ENCODE assay signal across 9 cellular contexts in the genomic region with DNA sequence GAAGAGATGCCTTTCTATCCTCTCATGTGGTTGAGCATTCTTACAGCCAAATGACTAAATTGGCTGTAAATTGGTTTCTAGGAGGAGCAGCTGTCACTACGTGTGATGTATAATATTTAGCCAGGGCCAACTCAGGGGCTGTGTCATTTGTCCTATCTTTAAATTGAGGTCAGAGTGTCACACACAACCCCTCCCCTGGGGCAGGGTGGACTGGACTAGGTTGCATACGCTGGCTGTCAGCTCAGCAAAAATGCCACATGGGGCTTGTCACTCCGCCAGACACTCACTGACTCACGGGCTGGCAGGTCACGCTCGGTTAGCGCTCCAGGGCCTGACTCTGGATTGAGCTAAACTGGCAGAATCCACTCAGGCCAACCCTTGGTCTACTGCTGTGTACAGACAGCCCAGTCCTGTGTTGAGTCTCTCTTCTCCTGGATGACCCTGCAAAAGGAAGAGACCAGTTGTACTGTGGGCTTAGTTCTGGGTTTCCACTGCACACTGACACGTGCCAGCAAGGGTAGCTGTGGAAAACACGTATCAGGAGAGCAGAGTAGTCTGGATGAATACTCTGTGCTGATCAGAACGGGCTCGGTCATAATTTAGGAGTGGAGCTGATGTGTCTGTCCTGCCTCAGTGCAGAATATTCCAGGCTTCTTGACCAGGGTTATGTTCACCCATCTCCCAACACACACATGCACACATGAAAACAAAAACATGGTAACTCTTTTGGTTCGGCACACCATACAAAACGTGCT. TPM values are rescaled to one million over a fixed set of nuclear protein-coding genes. Genes with fewer than 3 reads are reported as not detected.
DNase-seq lines count a peak whose midpoint lies in the region; ATAC-seq, FAIRE-seq and TF ChIP-seq lines count a peak whose summit lies in the region.
"Had no signal": no experiment of that assay in that cellular context is flagged by ENCODE, and none has a peak within 500 bp of the region (broad histone marks: within the 10 kb centered on the region; RNA-seq: fewer than 3 reads in every experiment).

No MANE protein-coding gene starts in this region.

- H3K4me1 Mint-ChIP-seq in astrocyte (ENCODE audit: low read depth, unreplicated experiment), result peaks cover 45% of the 10 kb centered on the region
- peaks cover 7% of the 10 kb centered on the region for H3K4me1 Mint-ChIP-seq in activated naive CD4-positive, alpha-beta T cell treated with anti-CD3 and anti-CD28 coated beads for 36 hours (ENCODE audit: low read depth)
- H3K4me1 Mint-ChIP-seq: B cell had no signal

- in situ Hi-C loops in HepG2 (cut with HindIII; ENCODE audit: extremely low pct_ligation_motif_present, low pct_unique_long_range_greater_than_20kb), result no loop called here

- H3K27me3 ChIP-seq in right lobe of liver, result no peaks in the 10 kb centered on the region
- H3K27me3 ChIP-seq in HepG2 (ENCODE audit: control insufficient read depth in 1 of 2, insufficient read depth in 2 of 2, low read length in 2 of 2), result peaks cover 0 to 20% of the 10 kb centered on the region in 2 experiments; a peak in 3 of 5 replicates
- H3K27me3 ChIP-seq in astrocyte (ENCODE audit: insufficient read depth, low read length), result no peaks in the 10 kb centered on the region

- CTCF ChIA-PET in HepG2 (lab: Yijun Ruan, JAX; ENCODE audit: low intra/inter-chr PET ratio, low total read pairs), result no interaction called here
- CTCF ChIA-PET in activated naive CD4-positive, alpha-beta T cell treated with anti-CD3 and anti-CD28 coated beads for 36 hours (lab: Charles Lee), result interaction anchor here (0.8 kb wide), 1 partner anchor 14 kb away, joined by 3 read pairs; no protein-coding TSS in a partner anchor

- H3K9ac ChIP-seq in HepG2 (ENCODE audit: insufficient read depth, low read depth, low read length) (no peak overlapping the region), astrocyte (ENCODE audit: low read length) (no peak overlapping the region)

- TF ChIP-seq EP300 in HepG2 (IDR thresholded peaks at IDR 0.05; ENCODE audit: low read depth in 2 of 2, low read length in 2 of 2) (no peak), HepG2 (CRISPR knock-in tag; IDR thresholded peaks at IDR 0.05; ENCODE audit: borderline replicate concordance) (no peak)

- H3K79me2 ChIP-seq in HepG2 (ENCODE audit: insufficient read depth, low read length) (no peaks in the 10 kb centered on the region), astrocyte (ENCODE audit: insufficient read depth, low read length) (no peaks in the 10 kb centered on the region)

- H3K4me3 ChIP-seq in right lobe of liver (no peak overlapping the region), HepG2 (replicated peaks in 1 of 3; ENCODE audit: insufficient read depth in 1 of 3, low read depth in 2 of 3, low read length in 3 of 3) (no peak overlapping the region), astrocyte (ENCODE audit: insufficient read depth, low read depth, low read length) (no peak overlapping the region)

- no peak for TF ChIP-seq CTCF in right lobe of liver (IDR thresholded peaks at IDR 0.05)
- no peak for TF ChIP-seq CTCF in HepG2 (CRISPR knock-in tag; IDR thresholded peaks at IDR 0.05)
- TF ChIP-seq CTCF in astrocyte (IDR thresholded peaks at IDR 0.05; ENCODE audit: insufficient read depth, low read depth, low read length), result no peak

- H3K9me3 ChIP-seq in right lobe of liver, result no peaks in the 10 kb centered on the region
- no peaks in the 10 kb centered on the region for H3K9me3 ChIP-seq in HepG2 (ENCODE audit: low read length)
- no peaks in the 10 kb centered on the region for H3K9me3 ChIP-seq in astrocyte (ENCODE audit: insufficient read depth, low read depth, low read length)

- no peaks in the 10 kb centered on the region for H3K4me1 ChIP-seq in right lobe of liver
- no peaks in the 10 kb centered on the region for H3K4me1 ChIP-seq in HepG2 (ENCODE audit: insufficient read depth, low read length)
- H3K4me1 ChIP-seq in astrocyte (ENCODE audit: insufficient read depth, low read length), result peaks cover 58% of the 10 kb centered on the region

- no peak overlapping the region for H3K27ac ChIP-seq in right lobe of liver
- no peak overlapping the region for H3K27ac ChIP-seq in HepG2 (ENCODE audit: extremely low read length, insufficient read depth, low read length)
- H3K27ac ChIP-seq in astrocyte (ENCODE audit: low read depth, low read length), result peak overlapping the region; percentile 6

- no peak overlapping the region for H2AFZ ChIP-seq in HepG2 (ENCODE audit: low read length)
- H2AFZ ChIP-seq in astrocyte (ENCODE audit: low read depth, low read length), result no peak overlapping the region

- peaks cover 3% of the 10 kb centered on the region for H3K27me3 Mint-ChIP-seq in astrocyte (ENCODE audit: low read depth, unreplicated experiment)
- H3K27me3 Mint-ChIP-seq in activated naive CD4-positive, alpha-beta T cell treated with anti-CD3 and anti-CD28 coated beads for 36 hours (ENCODE audit: low read depth), result no peaks in the 10 kb centered on the region

- H3K9me3 Mint-ChIP-seq in astrocyte (ENCODE audit: unreplicated experiment), result no peaks in the 10 kb centered on the region
- H3K9me3 Mint-ChIP-seq in activated naive CD4-positive, alpha-beta T cell treated with anti-CD3 and anti-CD28 coated beads for 36 hours, result peaks cover 8% of the 10 kb centered on the region

- TF ChIP-seq POLR2A in right lobe of liver (IDR thresholded peaks at IDR 0.05), result no peak
- TF ChIP-seq POLR2A in HepG2 (IDR thresholded peaks at IDR 0.05; ENCODE audit: insufficient read depth in 1 of 2, low read depth in 2 of 2, low read length in 2 of 2), result no peak

- no peak overlapping the region for H3K4me3 Mint-ChIP-seq in astrocyte (ENCODE audit: unreplicated experiment)
- H3K4me3 Mint-ChIP-seq in activated naive CD4-positive, alpha-beta T cell treated with anti-CD3 and anti-CD28 coated beads for 36 hours, result no peak overlapping the region
- H3K4me3 Mint-ChIP-seq: B cell had no signal

- DNase-seq in right lobe of liver (peak in 1 of 3 donors; percentile 63), HepG2 (ENCODE audit: low spot score) (no peak), astrocyte (ENCODE audit: low read depth) (peak; percentile 67), islet precursor cell (peak; percentile 96), urothelium cell line (ENCODE audit: low spot score) (peak; percentile 44), NCI-H774 (lab: John Stamatoyannopoulos, UW) (no peak)
- DNase-seq in activated naive CD4-positive, alpha-beta T cell treated with anti-CD3 and anti-CD28 coated beads for 36 hours, result no peak

- intact Hi-C loops in right lobe of liver (cut with DNase I) (no loop called here), HepG2 (cut with micrococcal nuclease; ENCODE audit: unreplicated experiment) (no loop called here)
- intact Hi-C loops in activated naive CD4-positive, alpha-beta T cell treated with anti-CD3 and anti-CD28 coated beads for 36 hours (cut with micrococcal nuclease), result no loop called here

- H3K27ac Mint-ChIP-seq in astrocyte (ENCODE audit: unreplicated experiment), result peak overlapping the region; percentile 72
- H3K27ac Mint-ChIP-seq in activated naive CD4-positive, alpha-beta T cell treated with anti-CD3 and anti-CD28 coated beads for 36 hours, result no peak overlapping the region
- H3K27ac Mint-ChIP-seq: B cell had no signal

- no peak for TF ChIP-seq RAD21 in HepG2 (CRISPR knock-in tag; IDR thresholded peaks at IDR 0.05)

- H3K36me3 ChIP-seq in right lobe of liver (no peaks in the 10 kb centered on the region), HepG2 (replicated peaks in 1 of 2; ENCODE audit: control insufficient read depth in 1 of 2, insufficient read depth in 2 of 2, low read length in 2 of 2) (no peaks in the 10 kb centered on the region), astrocyte (ENCODE audit: insufficient read depth, low read length) (no peaks in the 10 kb centered on the region)

- H3K36me3 Mint-ChIP-seq in astrocyte (ENCODE audit: low read depth, unreplicated experiment), result no peaks in the 10 kb centered on the region
- H3K36me3 Mint-ChIP-seq in activated naive CD4-positive, alpha-beta T cell treated with anti-CD3 and anti-CD28 coated beads for 36 hours (ENCODE audit: low read depth), result peaks cover 21% of the 10 kb centered on the region

- peak; percentile 29 to 87 (median 46) for ATAC-seq in right lobe of liver
- ATAC-seq in HepG2, result no peak
- no peak for ATAC-seq in HG03196 (IDR thresholded peaks at IDR 0.05; ENCODE audit: unreplicated experiment)

- FAIRE-seq in HepG2 (lab: Jason Lieb, UNC) (no peak), astrocyte (lab: Jason Lieb, UNC) (no peak), urothelium cell line (lab: Jason Lieb, UNC) (no peak)

- WGBS in right lobe of liver (ENCODE audit: insufficient coverage, low coverage, low lambda C conversion rate, missing lambda C conversion rate), result 38% methylated on average over 8 of the region's 13 CpGs
- 6% methylated on average over 7 of the region's 13 CpGs for WGBS in HepG2 (ENCODE audit: low lambda C conversion rate)

- H3K4me2 ChIP-seq in HepG2 (ENCODE audit: low read depth, low read length), result no peak overlapping the region
- H3K4me2 ChIP-seq in astrocyte (ENCODE audit: low read length), result peak overlapping the region; percentile 34

- POLR2A ChIA-PET in HepG2 (lab: Yijun Ruan, JAX), result no interaction called here

- BruUV-seq in HepG2 (replicated peaks; lab: Mats Ljungman, UMichigan), result no TSS peak

- no peaks in the 10 kb centered on the region for H4K20me1 ChIP-seq in HepG2 (ENCODE audit: insufficient read depth, low read length)
- H4K20me1 ChIP-seq in astrocyte (ENCODE audit: insufficient read depth, low read length), result no peaks in the 10 kb centered on the region

RNA-seq across cellular contexts. Expression of a gene that starts 29.1 kb away (rescaled TPM):
- under 1 TPM in 2 of 6 experiments, not detected in 4; 0.07 to 0.12 TPM for total RNA-seq in right lobe of liver
- not detected in 2 replicates for total RNA-seq in HepG2 (2016; rRNA removed; fragmentation: Illumina TruSeq; extraction: Trizol)
- not detected in 2 replicates for total RNA-seq in HepG2 (2016; cell fraction: cytosol; rRNA removed; fragmentation: Illumina TruSeq; extraction: Trizol; ENCODE audit: low read depth)
- total RNA-seq in HepG2 (2016; cell fraction: insoluble cytoplasmic fraction; rRNA removed; fragmentation: Illumina TruSeq; extraction: Trizol), result not detected in 2 replicates
- total RNA-seq in HepG2 (2016; cell fraction: membrane; rRNA removed; fragmentation: Illumina TruSeq; extraction: Trizol), result not detected in 2 replicates
- not detected in 2 replicates for total RNA-seq in HepG2 (2016; cell fraction: nucleus; rRNA removed; fragmentation: Illumina TruSeq; extraction: Trizol)
- not detected in 2 replicates for polyA plus RNA-seq in HepG2 (2011; rRNA removed)
- polyA plus RNA-seq in HepG2 (2011; cell fraction: cytosol; rRNA removed), result not detected in 2 replicates
- polyA plus RNA-seq in HepG2 (2011; cell fraction: nucleus; rRNA removed), result not detected in 2 replicates
- not detected in 2 replicates for polyA plus RNA-seq in HepG2 (2012)
- polyA plus RNA-seq in HepG2 (2016; cell fraction: cytosol; fragmentation: Illumina TruSeq; extraction: Trizol; ENCODE audit: low read depth), result not detected in 2 replicates
- not detected in 2 replicates for polyA plus RNA-seq in HepG2 (2016; cell fraction: insoluble cytoplasmic fraction; fragmentation: Illumina TruSeq; extraction: Trizol; ENCODE audit: low read depth)
- polyA plus RNA-seq in HepG2 (2016; cell fraction: membrane; fragmentation: Illumina TruSeq; extraction: Trizol; ENCODE audit: low read depth), result not detected in 2 replicates
- not detected in 2 replicates for polyA plus RNA-seq in HepG2 (2016; cell fraction: nucleus; fragmentation: Illumina TruSeq; extraction: Trizol; ENCODE audit: insufficient read depth, low read depth)
- polyA minus RNA-seq in HepG2 (2011; rRNA and poly(A)+ RNA removed; ENCODE audit: low replicate concordance), result not detected in 2 replicates
- not detected in 2 replicates for polyA minus RNA-seq in HepG2 (2011; cell fraction: cytosol; rRNA and poly(A)+ RNA removed)
- polyA minus RNA-seq in HepG2 (2011; cell fraction: nucleus; rRNA and poly(A)+ RNA removed), result not detected in 2 replicates
- total RNA-seq in astrocyte, result 5.5 and 6.0 TPM in 2 replicates
- total RNA-seq in activated naive CD4-positive, alpha-beta T cell treated with anti-CD3 and anti-CD28 coated beads for 36 hours, result under 1 TPM; 0.52 to 0.69 TPM
- total RNA-seq: B cell had no signal

Comparison
In these comparisons a context has a peak if more than half of its experiments do, and no peak if none do; other contexts are left out.
1. ATAC-seq: peak in right lobe of liver (4 of 4); none in HepG2 (single experiment) and HG03196 (single experiment).
2. DNase-seq: peak in astrocyte (single experiment), islet precursor cell (single experiment) and urothelium cell line (single experiment); none in HepG2 (single experiment), NCI-H774 (single experiment) and activated naive CD4-positive, alpha-beta T cell treated with anti-CD3 and anti-CD28 coated beads for 36 hours (single experiment).